23 cellular contexts compared by ENCODE assay signal in genomic region chr9:17204611-17205165, GRCh38.
DNase-seq lines count a peak whose midpoint lies in the region; ATAC-seq and TF ChIP-seq lines count a peak whose summit lies in the region.
"Had no signal": no experiment of that assay in that cellular context is flagged by ENCODE, and none has a peak within 500 bp of the region (broad histone marks: within the 10 kb centered on the region; RNA-seq: fewer than 3 reads in every experiment).

No MANE protein-coding gene starts in this region.

- H3K79me2 ChIP-seq in GM23338 (replicated peaks; ENCODE audit: insufficient read depth) (peaks cover 91% of the 10 kb centered on the region), hepatocyte (peaks cover 3% of the 10 kb centered on the region)

- intact Hi-C loops in activated T-helper 2 cell treated with anti-CD3 and anti-CD28 coated beads, Interferon-gamma antibody, Interleukin-2, Interleukin-4, amounts not matched to agents 10 μg/mL and 5 μg/mL and 100 μg/mL, durations not matched to agents 14 hours and 24 hours and 36 hours (cut with micrococcal nuclease): no loop called here

- H3F3A ChIP-seq in GM23338 (replicated peaks; ENCODE audit: low read depth): no peaks in the 10 kb centered on the region

- H3K4me3 ChIP-seq in GM23338: no peak overlapping the region
- H3K4me3 ChIP-seq in hepatocyte: no peak overlapping the region
- H3K4me3 ChIP-seq: spleen, thoracic aorta, vagina had no signal

- peak; percentile 82 for ATAC-seq in GM23338
- no peak for ATAC-seq in omental fat pad (ENCODE audit: low FRiP score)

- H4K20me1 ChIP-seq in GM23338 (replicated peaks; ENCODE audit: insufficient read depth) (0 out of 2 replicates have a peak, but pooled peaks cover 4% of the 10 kb centered on the region), hepatocyte (ENCODE audit: insufficient read depth, poor library complexity, severe bottlenecking) (no peaks in the 10 kb centered on the region)

- peaks cover 31% of the 10 kb centered on the region for H3K9me3 Mint-ChIP-seq in GM23338
- peaks cover 70% of the 10 kb centered on the region for H3K9me3 Mint-ChIP-seq in activated T-helper 2 cell treated with anti-CD3 and anti-CD28 coated beads, Interferon-gamma antibody, Interleukin-2, Interleukin-4, amounts not matched to agents 10 μg/mL and 5 μg/mL and 100 μg/mL, durations not matched to agents 14 hours and 24 hours and 36 hours

- H3K36me3 ChIP-seq in GM23338 (ENCODE audit: insufficient read depth) (no peaks in the 10 kb centered on the region), hepatocyte (replicated peaks; ENCODE audit: insufficient read depth, low read depth) (no peaks in the 10 kb centered on the region)
- H3K36me3 ChIP-seq: spleen, vagina had no signal

- peaks cover 26% of the 10 kb centered on the region for H3K36me3 Mint-ChIP-seq in GM23338 (ENCODE audit: low read depth)
- H3K36me3 Mint-ChIP-seq in activated T-helper 2 cell treated with anti-CD3 and anti-CD28 coated beads, Interferon-gamma antibody, Interleukin-2, Interleukin-4, amounts not matched to agents 10 μg/mL and 5 μg/mL and 100 μg/mL, durations not matched to agents 14 hours and 24 hours and 36 hours (ENCODE audit: low read depth): no peaks in the 10 kb centered on the region
- H3K36me3 Mint-ChIP-seq: activated CD4-positive, alpha-beta memory T cell treated with anti-CD3 and anti-CD28 coated beads for 36 hours; activated naive CD8-positive, alpha-beta T cell treated with anti-CD3 and anti-CD28 coated beads for 36 hours; CD4-positive, CD25-positive, alpha-beta regulatory T cell had no signal

- peaks cover 14% of the 10 kb centered on the region for H3K4me1 Mint-ChIP-seq in GM23338
- H3K4me1 Mint-ChIP-seq in activated T-helper 2 cell treated with anti-CD3 and anti-CD28 coated beads, Interferon-gamma antibody, Interleukin-2, Interleukin-4, amounts not matched to agents 10 μg/mL and 5 μg/mL and 100 μg/mL, durations not matched to agents 14 hours and 24 hours and 36 hours (ENCODE audit: low read depth): no peaks in the 10 kb centered on the region
- H3K4me1 Mint-ChIP-seq: activated naive CD8-positive, alpha-beta T cell treated with anti-CD3 and anti-CD28 coated beads for 36 hours; CD4-positive, CD25-positive, alpha-beta regulatory T cell; central memory CD8-positive, alpha-beta T cell had no signal

- TF ChIP-seq CTCF in GM23338 (conservative IDR thresholded peaks at IDR 0.05; ENCODE audit: low read depth in 2 of 2): no peak
- no peak for TF ChIP-seq CTCF in hepatocyte (IDR thresholded peaks at IDR 0.05; ENCODE audit: poor library complexity)
- TF ChIP-seq CTCF in omental fat pad (IDR thresholded peaks at IDR 0.05): no peak

- no peaks in the 10 kb centered on the region for H3K27me3 ChIP-seq in GM23338 (ENCODE audit: insufficient read depth)
- no peaks in the 10 kb centered on the region for H3K27me3 ChIP-seq in hepatocyte
- H3K27me3 ChIP-seq: spleen, vagina had no signal

- H3K27me3 Mint-ChIP-seq in GM23338 (ENCODE audit: insufficient read depth, low read depth, poor library complexity): no peaks in the 10 kb centered on the region
- no peaks in the 10 kb centered on the region for H3K27me3 Mint-ChIP-seq in activated T-helper 2 cell treated with anti-CD3 and anti-CD28 coated beads, Interferon-gamma antibody, Interleukin-2, Interleukin-4, amounts not matched to agents 10 μg/mL and 5 μg/mL and 100 μg/mL, durations not matched to agents 14 hours and 24 hours and 36 hours (ENCODE audit: low read depth)
- H3K27me3 Mint-ChIP-seq: activated CD4-positive, alpha-beta memory T cell treated with anti-CD3 and anti-CD28 coated beads for 36 hours; activated naive CD8-positive, alpha-beta T cell treated with anti-CD3 and anti-CD28 coated beads for 36 hours; CD4-positive, CD25-positive, alpha-beta regulatory T cell; central memory CD8-positive, alpha-beta T cell had no signal

- peak; percentile 48 for DNase-seq in GM23338 (ENCODE audit: low spot score)
- peak; percentile 82 for DNase-seq in NCI-H82 treated with DMSO at 0.1 percent for 48 hours (lab: John Stamatoyannopoulos, UW; ENCODE audit: unreplicated experiment)
- DNase-seq in hepatocyte (ENCODE audit: low spot score): peak; percentile 27
- DNase-seq in retina: peak; percentile 27
- no peak for DNase-seq in NCI-H2196 treated with DMSO at 0.1 percent for 48 hours (lab: John Stamatoyannopoulos, UW; ENCODE audit: unreplicated experiment)
- DNase-seq in omental fat pad (ENCODE audit: low spot score): no peak
- DNase-seq in activated T-helper 2 cell treated with anti-CD3 and anti-CD28 coated beads, Interferon-gamma antibody, Interleukin-2, Interleukin-4, amounts not matched to agents 10 μg/mL and 5 μg/mL and 100 μg/mL, durations not matched to agents 14 hours and 24 hours and 36 hours (ENCODE audit: low spot score): no peak
- DNase-seq: activated CD4-positive, alpha-beta memory T cell treated with anti-CD3 and anti-CD28 coated beads for 36 hours; activated CD8-positive, alpha-beta memory T cell treated with anti-CD3 and anti-CD28 coated beads, Interleukin-2, amount 50 U/mL, for 48 hours; activated effector memory CD4-positive, alpha-beta T cell treated with Interleukin-2 at 50 U/mL for 16 hours; activated naive CD8-positive, alpha-beta T cell treated with anti-CD3 and anti-CD28 coated beads for 36 hours; CD4-positive, CD25-positive, alpha-beta regulatory T cell; dermis blood vessel endothelial cell; DMS 273 treated with DMSO at 0.1 percent for 48 hours; NCI-H2081; NCI-H510A treated with DMSO at 0.1 percent for 48 hours; spleen; stimulated activated CD4-positive, alpha-beta T cell treated with anti-CD3 and anti-CD28 coated beads, Interleukin-2, amount 100 ng/mL, for 48 hours; stimulated activated naive CD4-positive, alpha-beta T cell treated with Interleukin-2 at 50 U/mL for 16 hours; T-helper 2 cell had no signal

- H3K4me1 ChIP-seq in GM23338 (ENCODE audit: insufficient read depth) (peaks cover 12% of the 10 kb centered on the region; the same call in 1 of the 2 replicates), hepatocyte (ENCODE audit: insufficient read depth) (no peaks in the 10 kb centered on the region)
- H3K4me1 ChIP-seq: spleen, vagina had no signal

- peaks cover 10% of the 10 kb centered on the region for H3K9me3 ChIP-seq in hepatocyte (ENCODE audit: low read depth)
- H3K9me3 ChIP-seq: vagina had no signal

- H3K9me2 ChIP-seq in GM23338 (ENCODE audit: insufficient read depth) (no peaks in the 10 kb centered on the region), hepatocyte (replicated peaks; ENCODE audit: insufficient read depth) (no peaks in the 10 kb centered on the region)

- H3K4me2 ChIP-seq in GM23338: peak overlapping the region; percentile 43
- peak overlapping the region; percentile 25 for H3K4me2 ChIP-seq in hepatocyte

- H2AFZ ChIP-seq in GM23338 (no peak overlapping the region), hepatocyte (no peak overlapping the region)

- no peak overlapping the region; the same call in 2 of the 3 replicates for H3K4me3 Mint-ChIP-seq in GM23338
- no peak overlapping the region for H3K4me3 Mint-ChIP-seq in activated T-helper 2 cell treated with anti-CD3 and anti-CD28 coated beads, Interferon-gamma antibody, Interleukin-2, Interleukin-4, amounts not matched to agents 10 μg/mL and 5 μg/mL and 100 μg/mL, durations not matched to agents 14 hours and 24 hours and 36 hours (ENCODE audit: low read depth)
- H3K4me3 Mint-ChIP-seq: activated CD4-positive, alpha-beta memory T cell treated with anti-CD3 and anti-CD28 coated beads for 36 hours; activated naive CD8-positive, alpha-beta T cell treated with anti-CD3 and anti-CD28 coated beads for 36 hours; CD4-positive, CD25-positive, alpha-beta regulatory T cell; central memory CD8-positive, alpha-beta T cell had no signal

- 24% methylated on average over 8 of the region's 8 CpGs for WGBS in hepatocyte (ENCODE audit: low lambda C conversion rate, missing lambda C conversion rate)

- no peak overlapping the region; the same call in 1 of the 2 replicates for H3K27ac Mint-ChIP-seq in GM23338
- H3K27ac Mint-ChIP-seq in activated T-helper 2 cell treated with anti-CD3 and anti-CD28 coated beads, Interferon-gamma antibody, Interleukin-2, Interleukin-4, amounts not matched to agents 10 μg/mL and 5 μg/mL and 100 μg/mL, durations not matched to agents 14 hours and 24 hours and 36 hours: no peak overlapping the region
- H3K27ac Mint-ChIP-seq: activated CD4-positive, alpha-beta memory T cell treated with anti-CD3 and anti-CD28 coated beads for 36 hours; activated naive CD8-positive, alpha-beta T cell treated with anti-CD3 and anti-CD28 coated beads for 36 hours had no signal

- H3K27ac ChIP-seq in GM23338 (ENCODE audit: low read depth): peak overlapping the region; percentile 45; the same call in 1 of the 2 replicates
- no peak overlapping the region for H3K27ac ChIP-seq in hepatocyte
- H3K27ac ChIP-seq: spleen, thoracic aorta, vagina had no signal

Comparison
In these comparisons a context has a peak if more than half of its experiments do, and no peak if none do; other contexts are left out.
1. DNase-seq: peak in GM23338 (single experiment), NCI-H82 treated with DMSO at 0.1 percent for 48 hours (single experiment), hepatocyte (single experiment) and retina (single experiment); none in NCI-H2196 treated with DMSO at 0.1 percent for 48 hours (single experiment), omental fat pad (single experiment) and activated T-helper 2 cell treated with anti-CD3 and anti-CD28 coated beads, Interferon-gamma antibody, Interleukin-2, Interleukin-4, amounts not matched to agents 10 μg/mL and 5 μg/mL and 100 μg/mL, durations not matched to agents 14 hours and 24 hours and 36 hours (single experiment).